Comparison of ENCODE assay signal across 28 cellular contexts in genomic region chr9:70530716-70531115, GRCh38.
"Had no signal": no experiment of that assay in that cellular context is flagged by ENCODE, and none has a peak within 500 bp of the region (broad histone marks: within the 10 kb centered on the region; RNA-seq: fewer than 3 reads in every experiment).

No MANE protein-coding gene starts in this region.

- H3K27me3 Mint-ChIP-seq: activated CD4-positive, alpha-beta memory T cell treated with anti-CD3 and anti-CD28 coated beads for 36 hours; activated CD4-positive, alpha-beta T cell treated with anti-CD3 and anti-CD28 coated beads for 36 hours; activated CD4-positive, alpha-beta T cell treated with anti-CD3 and anti-CD28 coated beads, Interleukin-2, amount 10 ng/mL, durations not matched to agents 24 days and 14 days; activated CD8-positive, alpha-beta memory T cell treated with anti-CD3 and anti-CD28 coated beads, Interleukin-2, amount 10 ng/mL, durations not matched to agents 7 days and 5 days; activated naive CD8-positive, alpha-beta T cell; activated naive CD8-positive, alpha-beta T cell treated with anti-CD3 and anti-CD28 coated beads, Interleukin-2, amount 50 U/mL, for 24 hours had no signal

- H3K36me3 Mint-ChIP-seq: activated CD4-positive, alpha-beta memory T cell treated with anti-CD3 and anti-CD28 coated beads for 36 hours; activated CD8-positive, alpha-beta memory T cell treated with anti-CD3 and anti-CD28 coated beads, Interleukin-2, amount 10 ng/mL, durations not matched to agents 7 days and 5 days had no signal

- H3K9me3 Mint-ChIP-seq: activated CD4-positive, alpha-beta memory T cell treated with anti-CD3 and anti-CD28 coated beads for 36 hours; activated CD4-positive, alpha-beta T cell treated with anti-CD3 and anti-CD28 coated beads, Interleukin-2, amount 10 ng/mL, durations not matched to agents 24 days and 14 days; activated naive CD8-positive, alpha-beta T cell treated with anti-CD3 and anti-CD28 coated beads, Interleukin-2, amount 50 U/mL, for 24 hours; activated T-cell treated with anti-CD3 and anti-CD28 coated beads, Interleukin-2, amount 50 U/mL, for 4 hours; dendritic cell treated with granulocyte-macrophage colony-stimulating factor and Interleukin-4, amounts not matched to agents 40 ng/mL and 50 ng/mL, for 4 days; effector memory CD8-positive, alpha-beta T cell had no signal

- DNase-seq: activated CD4-positive, alpha-beta memory T cell treated with anti-CD3 and anti-CD28 coated beads for 36 hours; activated CD4-positive, alpha-beta T cell treated with anti-CD3 and anti-CD28 coated beads for 36 hours; activated CD4-positive, alpha-beta T cell treated with anti-CD3 and anti-CD28 coated beads, Interleukin-2, amount 10 ng/mL, durations not matched to agents 24 days and 14 days; activated CD4-positive, CD25-positive, alpha-beta regulatory T cell; activated CD4-positive, CD25-positive, alpha-beta regulatory T cell treated with anti-CD3 and anti-CD28 coated beads, Interleukin-2, amount 50 U/mL, for 72 hours; activated CD8-positive, alpha-beta memory T cell treated with anti-CD3 and anti-CD28 coated beads, Interleukin-2, amount 10 ng/mL, durations not matched to agents 7 days and 5 days; activated CD8-positive, alpha-beta memory T cell treated with anti-CD3 and anti-CD28 coated beads, Interleukin-2, amount 50 U/mL, for 4 hours; activated CD8-positive, alpha-beta T cell treated with anti-CD3 and anti-CD28 coated beads, Interleukin-2, amount 10 ng/mL, durations not matched to agents 7 days and 5 days; activated effector memory CD4-positive, alpha-beta T cell treated with Interleukin-2 at 50 U/mL for 16 hours; activated gamma-delta T cell treated with Interleukin-2 at 50 U/mL for 16 hours; activated naive CD4-positive, alpha-beta T cell treated with anti-CD3 and anti-CD28 coated beads, Interleukin-2, amount 50 U/mL, for 16 hours; activated naive CD4-positive, alpha-beta T cell treated with Interleukin-2 at 50 U/mL for 16 hours; activated naive CD8-positive, alpha-beta T cell treated with anti-CD3 and anti-CD28 coated beads, Interleukin-2, amount 50 U/mL, for 24 hours; activated T-cell treated with anti-CD3 and anti-CD28 coated beads, Interleukin-2, amount 50 U/mL, for 4 hours; adrenal gland; amygdala; aorta; body of pancreas; central memory CD4-positive, alpha-beta T cell; effector CD4-positive, alpha-beta T cell; erythroblast; head of caudate nucleus; hypothalamus; T-helper 1 cell; T-helper 2 cell had no signal

- H3K27ac Mint-ChIP-seq: activated CD4-positive, alpha-beta memory T cell treated with anti-CD3 and anti-CD28 coated beads for 36 hours; activated CD4-positive, alpha-beta T cell treated with anti-CD3 and anti-CD28 coated beads for 36 hours; activated CD4-positive, alpha-beta T cell treated with anti-CD3 and anti-CD28 coated beads, Interleukin-2, amount 10 ng/mL, durations not matched to agents 24 days and 14 days; activated CD8-positive, alpha-beta memory T cell treated with anti-CD3 and anti-CD28 coated beads, Interleukin-2, amount 10 ng/mL, durations not matched to agents 7 days and 5 days; activated CD8-positive, alpha-beta T cell treated with anti-CD3 and anti-CD28 coated beads, Interleukin-2, amount 10 ng/mL, durations not matched to agents 7 days and 5 days; activated naive CD8-positive, alpha-beta T cell; activated naive CD8-positive, alpha-beta T cell treated with anti-CD3 and anti-CD28 coated beads, Interleukin-2, amount 50 U/mL, for 24 hours; dendritic cell treated with granulocyte-macrophage colony-stimulating factor and Interleukin-4, amounts not matched to agents 40 ng/mL and 50 ng/mL, for 4 days had no signal

- ATAC-seq: activated CD4-positive, alpha-beta T cell treated with anti-CD3 and anti-CD28 coated beads for 36 hours; activated CD8-positive, alpha-beta memory T cell treated with anti-CD3 and anti-CD28 coated beads, Interleukin-2, amount 10 ng/mL, durations not matched to agents 7 days and 5 days; activated CD8-positive, alpha-beta T cell treated with anti-CD3 and anti-CD28 coated beads, Interleukin-2, amount 10 ng/mL, durations not matched to agents 7 days and 5 days; activated naive CD8-positive, alpha-beta T cell treated with anti-CD3 and anti-CD28 coated beads, Interleukin-2, amount 50 U/mL, for 24 hours; activated T-cell treated with anti-CD3 and anti-CD28 coated beads, Interleukin-2, amount 50 U/mL, for 4 hours; body of pancreas; effector memory CD8-positive, alpha-beta T cell had no signal

- H3K4me3 Mint-ChIP-seq: activated CD4-positive, alpha-beta memory T cell treated with anti-CD3 and anti-CD28 coated beads for 36 hours; activated CD4-positive, alpha-beta T cell treated with anti-CD3 and anti-CD28 coated beads for 36 hours; activated CD4-positive, alpha-beta T cell treated with anti-CD3 and anti-CD28 coated beads, Interleukin-2, amount 10 ng/mL, durations not matched to agents 24 days and 14 days; activated CD8-positive, alpha-beta memory T cell treated with anti-CD3 and anti-CD28 coated beads, Interleukin-2, amount 10 ng/mL, durations not matched to agents 7 days and 5 days; activated CD8-positive, alpha-beta T cell treated with anti-CD3 and anti-CD28 coated beads, Interleukin-2, amount 10 ng/mL, durations not matched to agents 7 days and 5 days; activated naive CD8-positive, alpha-beta T cell; activated naive CD8-positive, alpha-beta T cell treated with anti-CD3 and anti-CD28 coated beads, Interleukin-2, amount 50 U/mL, for 24 hours; activated T-cell treated with anti-CD3 and anti-CD28 coated beads, Interleukin-2, amount 50 U/mL, for 4 hours; dendritic cell treated with granulocyte-macrophage colony-stimulating factor and Interleukin-4, amounts not matched to agents 40 ng/mL and 50 ng/mL, for 4 days; effector memory CD8-positive, alpha-beta T cell had no signal
